Comparison of ENCODE assay signal across 20 cellular contexts in the genomic region with DNA sequence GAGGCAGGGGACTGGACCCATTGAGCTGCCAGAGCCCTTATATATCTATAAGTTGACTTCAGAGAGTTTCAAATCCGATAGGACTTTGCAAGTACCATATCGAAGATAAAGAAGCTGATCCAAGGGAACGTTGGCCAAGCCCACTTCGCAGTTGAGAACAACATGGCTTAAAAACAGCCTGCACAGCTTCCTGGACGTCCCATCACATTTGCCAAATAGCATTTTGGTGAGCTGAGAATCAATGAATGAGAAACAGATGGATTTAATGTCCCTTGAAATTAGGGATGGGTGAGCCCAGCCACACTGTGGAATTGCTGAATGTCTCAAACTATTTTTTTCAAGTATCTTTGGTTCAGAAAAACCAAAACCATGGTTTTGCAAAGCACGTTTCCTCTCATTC.
"Had no signal": no experiment of that assay in that cellular context is flagged by ENCODE, and none has a peak within 500 bp of the region (broad histone marks: within the 10 kb centered on the region; RNA-seq: fewer than 3 reads in every experiment).

No MANE protein-coding gene starts in this region.

- H3K79me2 ChIP-seq: hepatocyte had no signal

- H3K27ac Mint-ChIP-seq: activated B cell treated with CpG ODN at 0.5 μM for 24 hours; activated CD4-positive, alpha-beta T cell treated with anti-CD3 and anti-CD28 coated beads for 36 hours; activated naive CD4-positive, alpha-beta T cell treated with anti-CD3 and anti-CD28 coated beads for 36 hours; activated naive CD8-positive, alpha-beta T cell treated with anti-CD3 and anti-CD28 coated beads, Interleukin-2, amount 10 ng/mL, durations not matched to agents 7 days and 5 days; immature natural killer cell; natural killer cell; progenitor cell of endocrine pancreas; stimulated activated naive CD8-positive, alpha-beta T cell treated with anti-CD3 and anti-CD28 coated beads, Interleukin-15, Interleukin-2, amounts not matched to agents 100 ng/mL and 50 ng/mL, for 24 hours; T-helper 17 cell had no signal

- ATAC-seq: activated CD4-positive, alpha-beta T cell treated with anti-CD3 and anti-CD28 coated beads for 36 hours; activated T-cell treated with anti-CD3 and anti-CD28 coated beads, Interleukin-2, amount 50 U/mL, for 4 hours; left lung; natural killer cell; T-helper 17 cell had no signal

- H3K9me3 Mint-ChIP-seq: activated naive CD4-positive, alpha-beta T cell treated with anti-CD3 and anti-CD28 coated beads for 36 hours; activated naive CD8-positive, alpha-beta T cell treated with anti-CD3 and anti-CD28 coated beads, Interleukin-2, amount 10 ng/mL, durations not matched to agents 7 days and 5 days; activated T-cell treated with anti-CD3 and anti-CD28 coated beads, Interleukin-2, amount 50 U/mL, for 4 hours; immature natural killer cell; natural killer cell; stimulated activated naive CD8-positive, alpha-beta T cell treated with anti-CD3 and anti-CD28 coated beads, Interleukin-15, Interleukin-2, amounts not matched to agents 100 ng/mL and 50 ng/mL, for 24 hours had no signal

- H3K9me3 ChIP-seq: left lung, suprapubic skin, tibial nerve had no signal

- H3K4me3 Mint-ChIP-seq: activated B cell treated with CpG ODN at 0.5 μM for 24 hours; activated CD4-positive, alpha-beta T cell treated with anti-CD3 and anti-CD28 coated beads for 36 hours; activated naive CD4-positive, alpha-beta T cell treated with anti-CD3 and anti-CD28 coated beads for 36 hours; activated naive CD8-positive, alpha-beta T cell treated with anti-CD3 and anti-CD28 coated beads, Interleukin-2, amount 10 ng/mL, durations not matched to agents 7 days and 5 days; activated T-cell treated with anti-CD3 and anti-CD28 coated beads, Interleukin-2, amount 50 U/mL, for 4 hours; immature natural killer cell; natural killer cell; stimulated activated naive CD8-positive, alpha-beta T cell treated with anti-CD3 and anti-CD28 coated beads, Interleukin-15, Interleukin-2, amounts not matched to agents 100 ng/mL and 50 ng/mL, for 24 hours; T-helper 17 cell had no signal

- DNase-seq: activated B cell treated with CpG ODN at 0.5 μM for 24 hours; activated CD4-positive, alpha-beta T cell treated with anti-CD3 and anti-CD28 coated beads for 36 hours; activated CD4-positive, alpha-beta T cell treated with anti-CD3 and anti-CD28 coated beads, Interleukin-2, amount 50 U/mL, for 4 hours; activated CD8-positive, alpha-beta memory T cell treated with anti-CD3 and anti-CD28 coated beads, Interleukin-2, amount 50 U/mL, for 48 hours; activated naive CD4-positive, alpha-beta T cell treated with anti-CD3 and anti-CD28 coated beads for 36 hours; activated naive CD8-positive, alpha-beta T cell treated with anti-CD3 and anti-CD28 coated beads, Interleukin-2, amount 10 ng/mL, durations not matched to agents 7 days and 5 days; activated T-cell treated with anti-CD3 and anti-CD28 coated beads, Interleukin-2, amount 50 U/mL, for 4 hours; glutamatergic neuron; immature natural killer cell; left lung; midbrain; natural killer cell; stimulated activated CD4-positive, alpha-beta T cell treated with anti-CD3 and anti-CD28 coated beads, Interleukin-1b, Interleukin-23, amount 100 ng/mL, for 48 hours; T-helper 17 cell had no signal

- H3K27me3 ChIP-seq: hepatocyte, left lung, suprapubic skin, tibial nerve had no signal

- H3K4me1 ChIP-seq: tibial nerve had no signal

- H3K4me1 Mint-ChIP-seq: activated B cell treated with CpG ODN at 0.5 μM for 24 hours, immature natural killer cell, natural killer cell had no signal

- H3K36me3 ChIP-seq: left lung, suprapubic skin, tibial nerve had no signal

- H3K4me2 ChIP-seq: hepatocyte had no signal

- H3K27me3 Mint-ChIP-seq: activated B cell treated with CpG ODN at 0.5 μM for 24 hours; activated CD4-positive, alpha-beta T cell treated with anti-CD3 and anti-CD28 coated beads for 36 hours; activated naive CD8-positive, alpha-beta T cell treated with anti-CD3 and anti-CD28 coated beads, Interleukin-2, amount 10 ng/mL, durations not matched to agents 7 days and 5 days; progenitor cell of endocrine pancreas; stimulated activated naive CD8-positive, alpha-beta T cell treated with anti-CD3 and anti-CD28 coated beads, Interleukin-15, Interleukin-2, amounts not matched to agents 100 ng/mL and 50 ng/mL, for 24 hours; T-helper 17 cell had no signal

- H2AFZ ChIP-seq: hepatocyte had no signal

- H3K27ac ChIP-seq: epithelial cell of prostate, hepatocyte, left lung, tibial nerve had no signal

- H3K4me3 ChIP-seq: hepatocyte, left lung, suprapubic skin, tibial nerve had no signal

- H3K36me3 Mint-ChIP-seq: activated naive CD8-positive, alpha-beta T cell treated with anti-CD3 and anti-CD28 coated beads, Interleukin-2, amount 10 ng/mL, durations not matched to agents 7 days and 5 days; immature natural killer cell; natural killer cell had no signal
